In genomic region chr4:152454398-152455011, GRCh38 we compare ENCODE assay signal across 8 cellular contexts.
A peak's percentile ranks its signal among the peaks of the same experiment; 100 is the strongest.
DNase-seq lines count a peak whose midpoint lies in the region; ATAC-seq and TF ChIP-seq lines count a peak whose summit lies in the region.

No MANE protein-coding gene starts in this region.

- TF ChIP-seq CTCF in LNCAP (IDR thresholded peaks at IDR 0.05) = peak; percentile 79

- ATAC-seq in HG03139 (IDR thresholded peaks at IDR 0.05; ENCODE audit: unreplicated experiment) = no peak
- ATAC-seq in GM21390 (IDR thresholded peaks at IDR 0.05; ENCODE audit: unreplicated experiment) = no peak
- ATAC-seq in GM18520 (IDR thresholded peaks at IDR 0.05; ENCODE audit: unreplicated experiment) = no peak

- DNase-seq in DMS53 (lab: John Stamatoyannopoulos, UW) = peak; percentile 73
- peak; percentile 32 for DNase-seq in amniotic epithelial cell (ENCODE audit: low read depth)
- DNase-seq in kidney tubule cell (ENCODE audit: low spot score) = peak; percentile 40
- no peak for DNase-seq in activated T-cell treated with anti-CD3 and anti-CD28 coated beads, Interleukin-2, amount 50 U/mL, for 1 hour
